2 cellular contexts compared by ENCODE assay signal in the genomic region with DNA sequence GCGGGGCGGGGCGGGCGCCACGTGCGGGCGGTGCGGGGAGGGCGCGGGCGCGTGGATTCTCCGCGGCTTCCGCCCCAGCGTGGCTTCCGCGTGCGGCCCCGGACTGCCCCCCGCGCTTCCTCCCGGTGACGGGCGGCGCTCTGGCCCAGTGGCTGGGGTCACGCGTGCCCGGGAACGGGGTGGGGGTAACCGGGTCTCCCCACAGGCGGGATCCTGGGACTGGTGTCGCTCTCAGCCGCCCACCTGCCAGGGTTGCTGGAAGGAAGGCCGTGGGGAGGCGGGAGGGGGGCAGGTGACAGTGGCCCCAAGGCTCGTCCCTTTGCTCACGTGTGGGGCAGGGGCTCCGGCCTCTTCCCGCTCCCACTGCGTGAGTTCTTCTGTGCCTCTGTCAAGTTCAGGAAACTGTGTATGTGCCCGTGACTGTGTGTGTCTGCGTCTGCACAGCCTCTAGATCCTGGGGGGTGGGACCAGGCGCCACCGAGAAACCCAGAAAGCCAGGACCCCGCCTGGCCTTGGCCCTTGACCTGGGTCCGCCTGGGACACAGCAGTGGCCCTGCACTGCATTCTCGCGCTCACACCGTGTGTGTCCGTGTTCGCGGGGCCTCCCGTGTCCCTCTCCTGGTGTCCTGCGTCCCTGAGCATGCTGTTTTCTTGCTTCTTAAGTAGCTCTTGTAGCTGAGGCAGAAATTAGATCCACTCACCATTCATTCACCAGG.
TF ChIP-seq lines count a peak whose summit lies in the region.

No MANE protein-coding gene starts in this region.

TF ChIP-seq in GM12891, 5 proteins besides CTCF, POLR2A, EP300 and RAD21:
- TF ChIP-seq TAF1 (IDR thresholded peaks at IDR 0.05; ENCODE audit: low read depth, low read length) (no peak), POLR2AphosphoS5 (IDR thresholded peaks at IDR 0.05; ENCODE audit: low read depth, low read length) (no peak), SPI1 (IDR thresholded peaks at IDR 0.05; ENCODE audit: low read depth, low read length) (no peak), PAX5 (IDR thresholded peaks at IDR 0.05; ENCODE audit: insufficient read depth, low read length, severe bottlenecking) (no peak), POU2F2 (IDR thresholded peaks at IDR 0.05; ENCODE audit: low read depth, low read length) (no peak)

TF ChIP-seq in endothelial cell of umbilical vein, 7 proteins besides CTCF, POLR2A, EP300 and RAD21:
- TF ChIP-seq MYC (IDR thresholded peaks at IDR 0.05; ENCODE audit: low read depth, low read length), result no peak
- TF ChIP-seq FOS (IDR thresholded peaks at IDR 0.05; ENCODE audit: borderline replicate concordance, insufficient read depth, low read length), result no peak
- no peak for TF ChIP-seq MAX (IDR thresholded peaks at IDR 0.05; ENCODE audit: insufficient read depth, insufficient read length)
- no peak for TF ChIP-seq POLR2AphosphoS5 (IDR thresholded peaks at IDR 0.05; ENCODE audit: insufficient read depth, low read depth, low read length)
- no peak for TF ChIP-seq GATA2 (IDR thresholded peaks at IDR 0.05; ENCODE audit: insufficient read depth, insufficient read length, low read depth, low read length)
- TF ChIP-seq JUN (IDR thresholded peaks at IDR 0.05; ENCODE audit: borderline replicate concordance, insufficient read depth, insufficient read length, low read depth), result no peak
- no peak for TF ChIP-seq EZH2 (IDR thresholded peaks at IDR 0.05; ENCODE audit: borderline replicate concordance, low read depth, low read length, severe bottlenecking)
